In genomic region chr6:15439410-15440022, GRCh38 we compare ENCODE assay signal across 13 cellular contexts.
DNase-seq lines count a peak whose midpoint lies in the region; ATAC-seq and TF ChIP-seq lines count a peak whose summit lies in the region.
"Had no signal": no experiment of that assay in that cellular context is flagged by ENCODE, and none has a peak within 500 bp of the region (broad histone marks: within the 10 kb centered on the region; RNA-seq: fewer than 3 reads in every experiment).

No MANE protein-coding gene starts in this region.

- peak overlapping the region; percentile 87 for H3K27ac Mint-ChIP-seq in activated CD8-positive, alpha-beta memory T cell treated with anti-CD3 and anti-CD28 coated beads, Interleukin-2, amount 10 ng/mL, durations not matched to agents 7 days and 5 days

- H3K4me3 Mint-ChIP-seq in activated CD8-positive, alpha-beta memory T cell treated with anti-CD3 and anti-CD28 coated beads, Interleukin-2, amount 10 ng/mL, durations not matched to agents 7 days and 5 days, result peak overlapping the region; percentile 46

- no peaks in the 10 kb centered on the region for H3K27me3 ChIP-seq in neutrophil
- H3K27me3 ChIP-seq: upper lobe of left lung had no signal

- H3K27ac ChIP-seq in neutrophil, result peak overlapping the region; percentile 21
- H3K27ac ChIP-seq: RWPE1, upper lobe of left lung had no signal

- H3K36me3 Mint-ChIP-seq in activated CD8-positive, alpha-beta memory T cell treated with anti-CD3 and anti-CD28 coated beads, Interleukin-2, amount 10 ng/mL, durations not matched to agents 7 days and 5 days, result peaks cover 8% of the 10 kb centered on the region

- H3K4me1 ChIP-seq in neutrophil (ENCODE audit: control insufficient read depth in 1 of 2, insufficient read depth in 1 of 2, low read depth in 1 of 2, low read length in 1 of 2), result peaks cover 43 to 70% of the 10 kb centered on the region in 2 experiments

- H3K4me3 ChIP-seq in neutrophil (ENCODE audit: low read depth in 1 of 2, low read length in 1 of 2), result no peak overlapping the region
- H3K4me3 ChIP-seq: upper lobe of left lung had no signal

- DNase-seq in activated CD8-positive, alpha-beta memory T cell treated with anti-CD3 and anti-CD28 coated beads, Interleukin-2, amount 10 ng/mL, durations not matched to agents 7 days and 5 days, result no peak
- no peak for DNase-seq in activated CD8-positive, alpha-beta memory T cell treated with anti-CD3 and anti-CD28 coated beads, Interleukin-2, amount 50 U/mL, for 48 hours
- DNase-seq in MV-4-11 (lab: John Stamatoyannopoulos, UW) (peak; percentile 53), amniotic epithelial cell (ENCODE audit: low read depth) (peak; percentile 54), HEK293T (ENCODE audit: extremely low spot score) (no peak)
- DNase-seq: central memory CD4-positive, alpha-beta T cell; left cardiac atrium; NCI-H2081; upper lobe of left lung had no signal

- H3K36me3 ChIP-seq in neutrophil, result no peaks in the 10 kb centered on the region
- H3K36me3 ChIP-seq: upper lobe of left lung had no signal

- CTCF ChIA-PET in activated CD8-positive, alpha-beta memory T cell treated with anti-CD3 and anti-CD28 coated beads, Interleukin-2, amount 10 ng/mL, durations not matched to agents 7 days and 5 days (lab: Charles Lee), result interaction anchor here (0.8 to 2.8 kb wide), 10 partner anchors 9 to 192 kb away, joined by 3 to 14 read pairs (median 5); no protein-coding TSS in a partner anchor
- CTCF ChIA-PET in HEK293T (lab: Yijun Ruan, JAX), result no interaction called here

- no peaks in the 10 kb centered on the region for H3K9me3 ChIP-seq in neutrophil
- H3K9me3 ChIP-seq: upper lobe of left lung had no signal

- no peaks in the 10 kb centered on the region for H3K27me3 Mint-ChIP-seq in activated CD8-positive, alpha-beta memory T cell treated with anti-CD3 and anti-CD28 coated beads, Interleukin-2, amount 10 ng/mL, durations not matched to agents 7 days and 5 days

- H3K4me1 Mint-ChIP-seq in activated CD8-positive, alpha-beta memory T cell treated with anti-CD3 and anti-CD28 coated beads, Interleukin-2, amount 10 ng/mL, durations not matched to agents 7 days and 5 days, result peaks cover 84% of the 10 kb centered on the region

- TF ChIP-seq CTCF in neutrophil (IDR thresholded peaks at IDR 0.05), result no peak

- no peaks in the 10 kb centered on the region for H3K9me3 Mint-ChIP-seq in activated CD8-positive, alpha-beta memory T cell treated with anti-CD3 and anti-CD28 coated beads, Interleukin-2, amount 10 ng/mL, durations not matched to agents 7 days and 5 days (ENCODE audit: low read depth)

- peak; percentile 37 for ATAC-seq in activated CD8-positive, alpha-beta memory T cell treated with anti-CD3 and anti-CD28 coated beads, Interleukin-2, amount 10 ng/mL, durations not matched to agents 7 days and 5 days
- ATAC-seq in HG03039 (IDR thresholded peaks at IDR 0.05; ENCODE audit: unreplicated experiment) (no peak), GM19351 (IDR thresholded peaks at IDR 0.05; ENCODE audit: unreplicated experiment) (no peak)
- ATAC-seq: left cardiac atrium had no signal

- POLR2A ChIA-PET in HEK293T (lab: Yijun Ruan, JAX), result no interaction called here

TF ChIP-seq in HEK293T, 16 proteins besides CTCF, POLR2A, EP300 and RAD21:
- TF ChIP-seq HDGF (IDR thresholded peaks at IDR 0.05; ENCODE audit: borderline replicate concordance), result no peak
- no peak for TF ChIP-seq TARDBP (IDR thresholded peaks at IDR 0.05)
- no peak for TF ChIP-seq ELF4 (IDR thresholded peaks at IDR 0.05)
- TF ChIP-seq BHLHE40 (IDR thresholded peaks at IDR 0.05; ENCODE audit: borderline replicate concordance), result no peak
- TF ChIP-seq L3MBTL2 (conservative IDR thresholded peaks at IDR 0.05), result no peak
- no peak for TF ChIP-seq ZNF384 (IDR thresholded peaks at IDR 0.05)
- no peak for TF ChIP-seq CTBP1 (IDR thresholded peaks at IDR 0.05; ENCODE audit: borderline replicate concordance)
- TF ChIP-seq ARNT (IDR thresholded peaks at IDR 0.05), result no peak
- no peak for TF ChIP-seq NFRKB (IDR thresholded peaks at IDR 0.05)
- TF ChIP-seq FOXK2 (IDR thresholded peaks at IDR 0.05), result no peak
- TF ChIP-seq FOXA1 (IDR thresholded peaks at IDR 0.05), result no peak
- TF ChIP-seq, protein P1, sequence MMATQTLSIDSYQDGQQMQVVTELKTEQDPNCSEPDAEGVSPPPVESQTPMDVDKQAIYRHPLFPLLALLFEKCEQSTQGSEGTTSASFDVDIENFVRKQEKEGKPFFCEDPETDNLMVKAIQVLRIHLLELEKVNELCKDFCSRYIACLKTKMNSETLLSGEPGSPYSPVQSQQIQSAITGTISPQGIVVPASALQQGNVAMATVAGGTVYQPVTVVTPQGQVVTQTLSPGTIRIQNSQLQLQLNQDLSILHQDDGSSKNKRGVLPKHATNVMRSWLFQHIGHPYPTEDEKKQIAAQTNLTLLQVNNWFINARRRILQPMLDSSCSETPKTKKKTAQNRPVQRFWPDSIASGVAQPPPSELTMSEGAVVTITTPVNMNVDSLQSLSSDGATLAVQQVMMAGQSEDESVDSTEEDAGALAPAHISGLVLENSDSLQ (IDR thresholded peaks at IDR 0.05), result no peak
- TF ChIP-seq LEF1 (IDR thresholded peaks at IDR 0.05; ENCODE audit: borderline replicate concordance), result no peak
- no peak for TF ChIP-seq SP1 (IDR thresholded peaks at IDR 0.05)
- no peak for TF ChIP-seq FOXM1 (IDR thresholded peaks at IDR 0.05; ENCODE audit: borderline replicate concordance)

Comparison
In these comparisons a context has a peak if more than half of its experiments do, and no peak if none do; other contexts are left out.
1. DNase-seq: peak in MV-4-11 (single experiment) and amniotic epithelial cell (single experiment); none in activated CD8-positive, alpha-beta memory T cell treated with anti-CD3 and anti-CD28 coated beads, Interleukin-2, amount 10 ng/mL, durations not matched to agents 7 days and 5 days (single experiment), activated CD8-positive, alpha-beta memory T cell treated with anti-CD3 and anti-CD28 coated beads, Interleukin-2, amount 50 U/mL, for 48 hours (single experiment) and HEK293T (single experiment).